Comparison of ENCODE assay signal across 16 cellular contexts in the genomic region with DNA sequence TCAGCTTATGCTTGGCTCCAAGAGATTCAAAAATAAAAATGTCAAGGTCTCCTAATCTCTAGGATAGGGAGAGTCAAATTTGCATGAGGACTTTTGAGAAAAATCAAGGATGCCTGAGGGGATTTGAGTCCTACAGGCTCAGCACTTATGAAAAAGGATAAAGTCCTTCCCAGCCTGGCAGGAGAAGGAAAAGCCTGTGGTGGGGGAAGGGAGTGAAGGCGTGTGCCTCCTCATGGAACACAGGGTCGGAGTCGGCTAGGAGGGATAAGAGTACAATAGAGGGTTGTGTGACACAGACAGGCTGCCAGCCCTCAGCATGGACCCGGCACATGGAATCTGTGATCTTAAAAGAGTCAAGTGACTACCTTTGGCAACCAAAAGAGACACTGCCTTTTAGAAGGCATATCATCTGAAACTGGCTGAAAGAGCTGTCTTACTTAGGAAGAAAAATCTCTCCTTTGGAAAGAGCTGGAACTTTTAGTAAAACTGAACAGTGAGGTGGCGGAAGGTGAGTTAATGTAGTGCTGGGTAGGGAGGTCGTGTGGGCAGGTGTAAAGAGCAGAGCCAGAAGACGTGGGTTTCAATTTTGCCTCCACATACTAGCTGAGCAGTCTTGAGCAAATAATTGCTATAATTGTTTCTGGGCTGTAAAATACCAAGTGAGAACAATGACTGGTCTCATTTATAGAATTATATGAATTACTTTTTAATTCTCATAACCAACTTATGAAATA. TPM values are rescaled to one million over a fixed set of nuclear protein-coding genes. Genes with fewer than 3 reads are reported as not detected.
DNase-seq lines count a peak whose midpoint lies in the region; ATAC-seq, FAIRE-seq and TF ChIP-seq lines count a peak whose summit lies in the region.
"Had no signal": no experiment of that assay in that cellular context is flagged by ENCODE, and none has a peak within 500 bp of the region (broad histone marks: within the 10 kb centered on the region; RNA-seq: fewer than 3 reads in every experiment).

No MANE protein-coding gene starts in this region.

- H4K20me1 ChIP-seq in K562 (replicated peaks; ENCODE audit: control insufficient read depth, insufficient read depth, low read length): no peaks in the 10 kb centered on the region

- H2AFZ ChIP-seq in K562 (ENCODE audit: low read depth, low read length): peak overlapping the region; percentile 32; the same call in 1 of the 2 replicates

- ATAC-seq in A549 (peak in 1 of 2 experiments; percentile 23; a peak in 3 of 6 replicates), K562 (peak; percentile 42; the same call in 2 of the 3 replicates), HG02588 (IDR thresholded peaks at IDR 0.05; ENCODE audit: unreplicated experiment) (no peak)

- 47% methylated on average over 7 of the region's 7 CpGs for WGBS in A549 (ENCODE audit: missing lambda C conversion rate)
- WGBS in K562 (ENCODE audit: insufficient coverage, low coverage, missing lambda C conversion rate): 17% methylated on average over 7 of the region's 7 CpGs
- 43 to 56% methylated on average over 5 to 6 of the region's 7 CpGs for WGBS in mesodermal cell (ENCODE audit: insufficient coverage in 2 of 2), 2 experiments

- BruUV-seq in K562 (replicated peaks; lab: Mats Ljungman, UMichigan): no TSS peak

- FAIRE-seq in A549 (lab: Jason Lieb, UNC) (no peak), K562 (lab: Jason Lieb, UNC) (no peak)

- H3K79me2 ChIP-seq in K562 (ENCODE audit: control insufficient read depth, insufficient read depth, low read length): no peaks in the 10 kb centered on the region

- DNase-seq in A549 (ENCODE audit: low read depth in 1 of 2, low spot score in 1 of 2): peak in 1 of 2 experiments; percentile 14
- peak; percentile 83 to 85 for DNase-seq in HAP-1 (ENCODE audit: low spot score in 2 of 2)
- DNase-seq in K562 (ENCODE audit: extremely low read depth in 1 of 4, low spot score in 3 of 4): no peak
- DNase-seq in NCI-H345 (lab: John Stamatoyannopoulos, UW): no peak
- DNase-seq in cerebellar cortex (ENCODE audit: low spot score): no peak
- DNase-seq in NCI-H345 treated with DMSO at 0.1 percent for 48 hours (lab: John Stamatoyannopoulos, UW; ENCODE audit: unreplicated experiment): no peak
- DNase-seq: activated CD4-positive, alpha-beta T cell treated with anti-CD3 and anti-CD28 coated beads, Interleukin-2, amount 10 ng/mL, durations not matched to agents 7 days and 5 days; activated effector memory CD4-positive, alpha-beta T cell treated with Interleukin-2 at 50 U/mL for 16 hours; BE2C; erythroblast; GF-D8; NCI-H1436 treated with DMSO at 0.1 percent for 48 hours; stomach had no signal

- no peak for TF ChIP-seq EP300 in A549 (IDR thresholded peaks at IDR 0.05)
- TF ChIP-seq EP300 in K562 (IDR thresholded peaks at IDR 0.05; ENCODE audit: low read length): no peak

- H3K36me3 ChIP-seq in HAP-1 (replicated peaks) (no peaks in the 10 kb centered on the region), K562 (ENCODE audit: control insufficient read depth, insufficient read depth, low read length) (no peaks in the 10 kb centered on the region), mesodermal cell (ENCODE audit: control insufficient read depth, insufficient read depth, low read length) (no peaks in the 10 kb centered on the region)
- H3K36me3 ChIP-seq: BE2C, cardiac muscle cell, stomach had no signal

- H3K4me2 ChIP-seq in A549 (peak overlapping the region; percentile 67), K562 (ENCODE audit: insufficient read depth, low read length) (no peak overlapping the region)

- POLR2A ChIA-PET in A549 (lab: Yijun Ruan, JAX): no interaction called here
- POLR2A ChIA-PET in K562 (lab: Yijun Ruan, JAX): no interaction called here

- CTCF ChIA-PET in A549 (lab: Yijun Ruan, JAX): interaction anchor here (0.6 to 1.5 kb wide), 3 partner anchors 12 to 444 kb away, joined by 3 to 4 read pairs (median 4); no protein-coding TSS in a partner anchor
- CTCF ChIA-PET in K562 (lab: Yijun Ruan, JAX; ENCODE audit: low intra/inter-chr PET ratio): no interaction called here

- TF ChIP-seq CTCF in A549 (IDR thresholded peaks at IDR 0.05) (no peak), K562 (IDR thresholded peaks at IDR 0.05 in 2 of 3, conservative IDR thresholded peaks at IDR 0.05 in 1 of 3; ENCODE audit: insufficient read depth in 2 of 3, low read depth in 1 of 3, low read length in 3 of 3) (no peak)

- H3K4me1 ChIP-seq in A549 (peaks cover 45% of the 10 kb centered on the region), HAP-1 (peaks cover 37% of the 10 kb centered on the region), K562 (replicated peaks in 1 of 2; ENCODE audit: control insufficient read depth in 2 of 2, insufficient read depth in 2 of 2, low read length in 2 of 2) (no peaks in the 10 kb centered on the region; a peak in 2 of 5 replicates), mesodermal cell (ENCODE audit: control insufficient read depth, insufficient read depth, low read length, poor library complexity, severe bottlenecking) (no peaks in the 10 kb centered on the region)
- H3K4me1 ChIP-seq: BE2C had no signal

- H3K27ac ChIP-seq in A549 (peak overlapping the region; percentile 82 to 96), K562 (ENCODE audit: extremely low read depth, low read depth, low read length) (no peak overlapping the region), mesodermal cell (ENCODE audit: low read depth, low read length, severe bottlenecking) (peak overlapping the region; percentile 52)
- H3K27ac ChIP-seq: cardiac muscle cell, stomach had no signal

- peak overlapping the region in 1 of 2 experiments; percentile 20; a peak in 1 of 4 replicates for H3K9ac ChIP-seq in K562 (ENCODE audit: insufficient read depth in 1 of 2, low read depth in 2 of 2, low read length in 2 of 2)

- TF ChIP-seq RAD21 in A549 (conservative IDR thresholded peaks at IDR 0.05 in 1 of 2, IDR thresholded peaks at IDR 0.05 in 1 of 2) (no peak), K562 (CRISPR knock-in tag; conservative IDR thresholded peaks at IDR 0.05 in 1 of 2, IDR thresholded peaks at IDR 0.05 in 1 of 2) (no peak)

- H3K9me3 ChIP-seq in A549 (no peaks in the 10 kb centered on the region), HAP-1 (no peaks in the 10 kb centered on the region), K562 (replicated peaks; ENCODE audit: control insufficient read depth, insufficient read depth, low read depth, low read length) (no peaks in the 10 kb centered on the region), mesodermal cell (ENCODE audit: control insufficient read depth, low read length) (no peaks in the 10 kb centered on the region)
- H3K9me3 ChIP-seq: BE2C, stomach had no signal

- H3K27me3 ChIP-seq in HAP-1 (ENCODE audit: low read depth) (no peaks in the 10 kb centered on the region), K562 (ENCODE audit: control insufficient read depth in 2 of 2, insufficient read depth in 2 of 2, low read length in 2 of 2) (peaks cover 0 to 5% of the 10 kb centered on the region in 2 experiments; a peak in 1 of 5 replicates)
- H3K27me3 ChIP-seq: cardiac muscle cell, stomach had no signal

- intact Hi-C loops in K562 (cut with micrococcal nuclease): no loop called here

- H3K9me1 ChIP-seq in K562 (ENCODE audit: control insufficient read depth, insufficient read depth, low read length): no peaks in the 10 kb centered on the region

- in situ Hi-C loops in HAP-1 (cut with MboI; ENCODE audit: low sequenced_read_pairs): no loop called here
- in situ Hi-C loops in K562 (cut with MboI): loop anchor here (25.0 kb wide), 1 partner anchor 393 kb away; no protein-coding TSS in a partner anchor

- H3K4me3 ChIP-seq in A549: no peak overlapping the region
- no peak overlapping the region for H3K4me3 ChIP-seq in HAP-1
- H3K4me3 ChIP-seq in K562: no peak overlapping the region
- no peak overlapping the region for H3K4me3 ChIP-seq in mesodermal cell (ENCODE audit: extremely low read depth, insufficient read depth, low read length, poor library complexity, severe bottlenecking)
- H3K4me3 ChIP-seq: cardiac muscle cell, stomach had no signal

- TF ChIP-seq POLR2A in A549 (IDR thresholded peaks at IDR 0.05; ENCODE audit: low read length): no peak
- no peak for TF ChIP-seq POLR2A in K562 (conservative IDR thresholded peaks at IDR 0.05)

TF ChIP-seq in A549, 52 proteins besides CTCF, POLR2A, EP300 and RAD21 (continues in another document):
- TF ChIP-seq MAX (IDR thresholded peaks at IDR 0.05): 0 out of 2 replicates have a peak, but pooled peaks have one; percentile 16

TF ChIP-seq in K562, 482 proteins besides CTCF, POLR2A, EP300 and RAD21 (continues in another document):
- TF ChIP-seq BMI1 (IDR thresholded peaks at IDR 0.05; ENCODE audit: low read length): no peak

RNA-seq across cellular contexts. Expression of gene RDX, which starts 58.8 kb away (rescaled TPM):
- 171 and 183 TPM in 2 replicates for polyA plus RNA-seq in A549 (2011; rRNA removed)
- polyA plus RNA-seq in A549 (2012; cell fraction: cytosol; rRNA removed): 34.4 and 47.4 TPM in 2 replicates
- 18.4 and 25.5 TPM in 2 replicates for polyA plus RNA-seq in A549 (2012; cell fraction: nucleus; rRNA removed)
- polyA plus RNA-seq in A549 (2017; fragmentation: RNase III; extraction: RNeasy Plus Mini Kit Qiagen cat#74134 plus additional on column Dnase treatment): 127 to 158 TPM (median 149 TPM) in 3 replicates
- polyA minus RNA-seq in A549 (2011; rRNA and poly(A)+ RNA removed): 70.7 and 74.9 TPM in 2 replicates
- total RNA-seq in K562 (2011; cell fraction: chromatin; rRNA removed; ENCODE audit: low replicate concordance): 20.0 and 102 TPM in 2 replicates
- total RNA-seq in K562 (2011; cell fraction: nucleolus; rRNA removed): 10.2 and 12.4 TPM in 2 replicates
- total RNA-seq in K562 (2011; cell fraction: nucleoplasm; rRNA removed): 23.5 and 33.6 TPM in 2 replicates
- 35.6 and 37.4 TPM in 2 replicates for total RNA-seq in K562 (2014; rRNA removed)
- total RNA-seq in K562 (2014; rRNA removed; fragmentation: Illumina TruSeq; extraction: Trizol): 55.3 and 57.9 TPM in 2 replicates
- total RNA-seq in K562 (2015; rRNA removed; fragmentation: Illumina TruSeq; extraction: Trizol): 61.7 and 64.8 TPM in 2 replicates
- 58.0 and 62.4 TPM in 2 replicates for total RNA-seq in K562 (2021)
- 52.2 and 62.1 TPM in 2 replicates for polyA plus RNA-seq in K562 (2011; rRNA removed)
- polyA plus RNA-seq in K562 (2011; cell fraction: cytosol; rRNA removed): 6.3 and 18.3 TPM in 2 replicates
- polyA plus RNA-seq in K562 (2011; cell fraction: nucleus; rRNA removed): 12.0 and 18.5 TPM in 2 replicates
- 43.7 and 55.2 TPM in 2 replicates for polyA plus RNA-seq in K562 (2012)
- 50.0 and 54.3 TPM in 2 replicates for polyA plus RNA-seq in K562 (2014; fragmentation: Illumina TruSeq; extraction: Trizol)
- 10 to 100 TPM; 51.4 to 54.0 TPM for polyA plus RNA-seq in K562 (2014; fragmentation: Nextera tagmentation; extraction: Ambion mirVana)
- polyA plus RNA-seq in K562 (2014; rRNA removed): 34.8 and 45.7 TPM in 2 replicates
- 148 and 161 TPM in 2 replicates for polyA minus RNA-seq in K562 (2011; rRNA and poly(A)+ RNA removed)
- 44.3 and 51.3 TPM in 2 replicates for polyA minus RNA-seq in K562 (2011; cell fraction: cytosol; rRNA and poly(A)+ RNA removed)
- 15.6 and 30.8 TPM in 2 replicates for polyA minus RNA-seq in K562 (2011; cell fraction: nucleus; rRNA and poly(A)+ RNA removed)
- 119 TPM for polyA plus RNA-seq in mesodermal cell (2013, experiment 1 of 2)
- 149 TPM for polyA plus RNA-seq in mesodermal cell (2013, experiment 2 of 2)

Comparison
In these comparisons a context has a peak if more than half of its experiments do, and no peak if none do; other contexts are left out.
1. DNase-seq: peak in HAP-1 (2 of 2); none in K562 (0 of 4), NCI-H345 (single experiment), cerebellar cortex (single experiment) and NCI-H345 treated with DMSO at 0.1 percent for 48 hours (single experiment).
2. Of the 35 proteins assayed by ChIP-seq in both K562 and A549: peak only in K562: none; only in A549: MAX; in both: none; in neither: 34.